ENCODE assay signal across 8 cellular contexts in genomic region chr12:188910-189621, GRCh38. TPM values are rescaled to one million over a fixed set of nuclear protein-coding genes. Genes with fewer than 3 reads are reported as not detected.
A peak's percentile ranks its signal among the peaks of the same experiment; 100 is the strongest.
DNase-seq lines count a peak whose midpoint lies in the region; ATAC-seq, FAIRE-seq and TF ChIP-seq lines count a peak whose summit lies in the region.

No MANE protein-coding gene starts in this region.

- no peaks in the 10 kb centered on the region for H3K79me2 ChIP-seq in K562 (ENCODE audit: control insufficient read depth, insufficient read depth, low read length)

- 9% methylated on average over 14 of the region's 52 CpGs for WGBS in K562 (ENCODE audit: insufficient coverage, low coverage, missing lambda C conversion rate)

- no peaks in the 10 kb centered on the region for H4K20me1 ChIP-seq in K562 (replicated peaks; ENCODE audit: control insufficient read depth, insufficient read depth, low read length)

- 0 out of 2 replicates have a peak overlapping the region, but pooled peaks have one; percentile 32 for H3K4me2 ChIP-seq in K562 (ENCODE audit: insufficient read depth, low read length)

- no peak for TF ChIP-seq POLR2A in K562 (conservative IDR thresholded peaks at IDR 0.05)

- H3K9me3 Mint-ChIP-seq in CD14-positive monocyte = peaks cover 3 to 8% (median 7%) of the 10 kb centered on the region in 7 donors

- TF ChIP-seq EP300 in K562 (IDR thresholded peaks at IDR 0.05; ENCODE audit: low read length) = no peak

- FAIRE-seq in K562 (lab: Jason Lieb, UNC) = no peak

- no peak overlapping the region for H3K27ac ChIP-seq in K562 (ENCODE audit: extremely low read depth, low read depth, low read length)

- H3K36me3 ChIP-seq in K562 (ENCODE audit: control insufficient read depth, insufficient read depth, low read length) = no peaks in the 10 kb centered on the region
- no peaks in the 10 kb centered on the region for H3K36me3 ChIP-seq in iPS-15b (ENCODE audit: control insufficient read depth, insufficient read depth, low read length)

- CTCF ChIA-PET in K562 (lab: Yijun Ruan, JAX; ENCODE audit: low intra/inter-chr PET ratio) = no interaction called here

- peak overlapping the region in 1 of 2 experiments; percentile 78; a peak in 1 of 4 replicates for H3K9ac ChIP-seq in K562 (ENCODE audit: insufficient read depth in 1 of 2, low read depth in 2 of 2, low read length in 2 of 2)
- no peak overlapping the region for H3K9ac ChIP-seq in iPS-15b (ENCODE audit: low read depth, low read length)

- BruUV-seq in K562 (replicated peaks; lab: Mats Ljungman, UMichigan) = no TSS peak

- H3K9me1 ChIP-seq in K562 (ENCODE audit: control insufficient read depth, insufficient read depth, low read length) = no peaks in the 10 kb centered on the region

- POLR2A ChIA-PET in K562 (lab: Yijun Ruan, JAX) = no interaction called here

- H3K4me1 ChIP-seq in K562 (replicated peaks in 1 of 2; ENCODE audit: control insufficient read depth in 2 of 2, insufficient read depth in 2 of 2, low read length in 2 of 2) (peaks cover 0 to 6% of the 10 kb centered on the region in 2 experiments; a peak in 2 of 5 replicates), iPS-15b (ENCODE audit: control insufficient read depth, insufficient read depth, low read length) (no peaks in the 10 kb centered on the region)

- peak; percentile 87 for TF ChIP-seq CTCF in CD14-positive monocyte (IDR thresholded peaks at IDR 0.05)
- peak; percentile 54 to 80 (median 55) for TF ChIP-seq CTCF in K562 (IDR thresholded peaks at IDR 0.05 in 2 of 3, conservative IDR thresholded peaks at IDR 0.05 in 1 of 3; ENCODE audit: insufficient read depth in 2 of 3, low read depth in 1 of 3, low read length in 3 of 3)

- ATAC-seq in K562 (peak; percentile 96), sciatic nerve (peak; percentile 91), HG03108 (IDR thresholded peaks at IDR 0.05; ENCODE audit: unreplicated experiment) (no peak), HG03135 (IDR thresholded peaks at IDR 0.05; ENCODE audit: unreplicated experiment) (no peak)

- peak; percentile 63 for DNase-seq in CD14-positive monocyte (ENCODE audit: low spot score)
- DNase-seq in HCEC 1CT = peak; percentile 19
- peak; percentile 66 for DNase-seq in RPMI8226
- DNase-seq in K562 (ENCODE audit: extremely low read depth in 1 of 4, low spot score in 3 of 4) = peak; percentile 49 to 86 (median 82)
- peak; percentile 77 for DNase-seq in sciatic nerve (ENCODE audit: low spot score)

- TF ChIP-seq RAD21 in K562 (CRISPR knock-in tag; conservative IDR thresholded peaks at IDR 0.05 in 1 of 2, IDR thresholded peaks at IDR 0.05 in 1 of 2) = peak; percentile 39 to 68; a peak in 3 of 4 replicates

- intact Hi-C loops in CD14-positive monocyte (cut with micrococcal nuclease) (no loop called here), K562 (cut with micrococcal nuclease) (no loop called here), sciatic nerve (cut with DNase I) (no loop called here)

- peaks cover 0 to 2% of the 10 kb centered on the region in 2 donors for H3K36me3 Mint-ChIP-seq in CD14-positive monocyte

- peak overlapping the region; percentile 85; the same call in 1 of the 2 replicates for H2AFZ ChIP-seq in K562 (ENCODE audit: low read depth, low read length)

- H3K4me3 ChIP-seq in K562 (no peak overlapping the region; the same call in 1 of the 2 replicates), iPS-15b (ENCODE audit: low read depth, low read length) (peak overlapping the region; percentile 80)

- peak overlapping the region; percentile 76 to 94 for H3K4me3 Mint-ChIP-seq in CD14-positive monocyte

- H3K27me3 Mint-ChIP-seq in CD14-positive monocyte (ENCODE audit: low read depth in 3 of 3) = peaks cover 22 to 42% (median 38%) of the 10 kb centered on the region in 3 donors

- peak overlapping the region in 2 of 7 donors; percentile 46 to 71 for H3K27ac Mint-ChIP-seq in CD14-positive monocyte

- peaks cover 13 to 47% of the 10 kb centered on the region in 2 experiments; a peak in 4 of 5 replicates for H3K27me3 ChIP-seq in K562 (ENCODE audit: control insufficient read depth in 2 of 2, insufficient read depth in 2 of 2, low read length in 2 of 2)
- peaks cover 43% of the 10 kb centered on the region for H3K27me3 ChIP-seq in iPS-15b (ENCODE audit: control insufficient read depth, insufficient read depth, low read length)

- in situ Hi-C loops in K562 (cut with MboI) = no loop called here

- H3K9me3 ChIP-seq in K562 (replicated peaks; ENCODE audit: control insufficient read depth, insufficient read depth, low read depth, low read length) = no peaks in the 10 kb centered on the region
- H3K9me3 ChIP-seq in iPS-15b (ENCODE audit: control insufficient read depth, insufficient read depth, low read length) = peaks cover 3% of the 10 kb centered on the region

- H3K4me1 Mint-ChIP-seq in CD14-positive monocyte = peaks cover 23% of the 10 kb centered on the region

TF ChIP-seq in K562, 482 proteins besides CTCF, POLR2A, EP300 and RAD21 (continues in another document):
- TF ChIP-seq PURB (CRISPR knock-in tag; IDR thresholded peaks at IDR 0.05; ENCODE audit: low read depth) = no peak
- TF ChIP-seq MAFK (IDR thresholded peaks at IDR 0.05; ENCODE audit: low read length) = no peak
- TF ChIP-seq NFXL1 (CRISPR knock-in tag; IDR thresholded peaks at IDR 0.05) = no peak
- TF ChIP-seq MECOM (CRISPR knock-in tag; IDR thresholded peaks at IDR 0.05) = no peak
- no peak for TF ChIP-seq ZNF124 (CRISPR knock-in tag; IDR thresholded peaks at IDR 0.05)

RNA-seq across cellular contexts. Expression of gene SLC6A12, which starts 24.9 kb away (rescaled TPM):
- 1 to 10 TPM; 5.7 to 8.0 TPM for polyA plus RNA-seq in CD14-positive monocyte
- total RNA-seq in K562 (2011; cell fraction: chromatin; rRNA removed; ENCODE audit: low replicate concordance) = 0.32 TPM in 1 of 2 replicates, not detected in the other
- total RNA-seq in K562 (2011; cell fraction: nucleolus; rRNA removed) = not detected in 2 replicates
- total RNA-seq in K562 (2011; cell fraction: nucleoplasm; rRNA removed) = not detected in 2 replicates
- total RNA-seq in K562 (2014; rRNA removed) = not detected in 2 replicates
- total RNA-seq in K562 (2014; rRNA removed; fragmentation: Illumina TruSeq; extraction: Trizol) = not detected in 2 replicates
- total RNA-seq in K562 (2015; rRNA removed; fragmentation: Illumina TruSeq; extraction: Trizol) = not detected in 2 replicates
- total RNA-seq in K562 (2021) = not detected in 2 replicates
- polyA plus RNA-seq in K562 (2011; rRNA removed) = 0.04 TPM in 1 of 2 replicates, not detected in the other
- polyA plus RNA-seq in K562 (2011; cell fraction: cytosol; rRNA removed) = 0.03 TPM in 1 of 2 replicates, not detected in the other
- 0.28 TPM in 1 of 2 replicates, not detected in the other for polyA plus RNA-seq in K562 (2011; cell fraction: nucleus; rRNA removed)
- polyA plus RNA-seq in K562 (2012) = 0.46 TPM in 1 of 2 replicates, not detected in the other
- polyA plus RNA-seq in K562 (2014; fragmentation: Illumina TruSeq; extraction: Trizol) = not detected in 2 replicates
- not detected for polyA plus RNA-seq in K562 (2014; fragmentation: Nextera tagmentation; extraction: Ambion mirVana)
- polyA plus RNA-seq in K562 (2014; rRNA removed) = not detected in 2 replicates
- 0.14 TPM in 1 of 2 replicates, not detected in the other for polyA minus RNA-seq in K562 (2011; rRNA and poly(A)+ RNA removed)
- not detected in 2 replicates for polyA minus RNA-seq in K562 (2011; cell fraction: cytosol; rRNA and poly(A)+ RNA removed)
- not detected in 2 replicates for polyA minus RNA-seq in K562 (2011; cell fraction: nucleus; rRNA and poly(A)+ RNA removed)
- 0.40 TPM for total RNA-seq in sciatic nerve

Comparison
In these comparisons a context has a peak if more than half of its experiments do, and no peak if none do; other contexts are left out.
1. DNase-seq: peak in every context shown above with its lines; median percentile 82 in K562; 77 in sciatic nerve; 66 in RPMI8226; 63 in CD14-positive monocyte; 19 in HCEC 1CT.
2. ATAC-seq: peak in K562 (single experiment) and sciatic nerve (single experiment); none in HG03108 (single experiment) and HG03135 (single experiment).